In the genomic region with DNA sequence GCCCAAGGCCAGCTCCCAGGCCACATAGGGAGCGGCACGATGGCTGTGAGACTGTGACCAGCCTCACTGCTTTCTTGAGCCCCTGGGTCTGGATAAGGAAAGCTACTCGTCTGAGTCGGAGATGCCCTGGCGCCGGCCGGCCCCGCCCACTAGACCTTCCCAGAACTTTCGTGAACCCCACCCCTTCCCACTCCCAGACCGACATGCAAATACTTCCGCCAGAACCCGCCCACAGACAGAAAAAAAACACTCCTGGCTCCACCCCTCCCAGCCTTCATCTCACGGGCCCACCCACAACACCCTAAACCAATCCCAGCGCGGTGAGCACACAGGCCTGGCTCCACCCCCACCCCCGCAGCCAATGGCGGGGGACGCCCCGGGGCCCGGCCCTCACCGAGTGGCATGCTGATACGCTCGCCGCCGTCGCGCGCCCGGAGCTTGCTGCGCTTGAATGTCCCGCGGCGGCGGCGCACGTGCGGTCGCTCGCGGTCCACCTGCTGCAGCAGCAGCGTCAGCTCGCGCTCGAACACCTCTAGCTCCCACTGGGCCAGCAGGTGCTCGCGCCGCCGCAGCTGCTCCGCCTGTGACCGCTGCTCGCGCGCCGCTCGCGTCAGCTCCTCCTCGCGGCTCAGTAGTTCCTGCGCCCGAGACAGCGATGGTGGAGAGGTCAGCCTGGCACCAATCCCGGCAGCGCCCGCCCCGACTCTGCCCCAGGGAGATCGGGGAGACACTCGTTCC, we compare ENCODE assay signal across 8 cellular contexts. TPM values are rescaled to one million over a fixed set of nuclear protein-coding genes. Genes with fewer than 3 reads are reported as not detected.
DNase-seq lines count a peak whose midpoint lies in the region; ATAC-seq and TF ChIP-seq lines count a peak whose summit lies in the region.

No MANE protein-coding gene starts in this region.

- no peak overlapping the region for H3K56ac ChIP-seq in IMR-90 (ENCODE audit: extremely low read depth, insufficient read depth, low read length)

- H3K27me3 ChIP-seq in IMR-90 (ENCODE audit: control insufficient read depth, insufficient read depth, low read length) (no peaks in the 10 kb centered on the region), mammary epithelial cell (ENCODE audit: insufficient read depth, low read length) (no peaks in the 10 kb centered on the region), PC-3 (ENCODE audit: low read length) (no peaks in the 10 kb centered on the region)

- TF ChIP-seq RAD21 in IMR-90 (IDR thresholded peaks at IDR 0.05; ENCODE audit: low read length): no peak

- no peak overlapping the region for H2BK120ac ChIP-seq in IMR-90 (ENCODE audit: low read depth, low read length)

- H3K4ac ChIP-seq in IMR-90 (ENCODE audit: low read depth, low read length): no peak overlapping the region

- WGBS in IMR-90 (ENCODE audit: extremely low coverage in 2 of 2, insufficient read length in 1 of 2), 2 experiments: 8% methylated on average over 48 of the region's 67 CpGs; no CpG with 5 or more reads in 1 of the 2 experiments
- WGBS in mammary epithelial cell (ENCODE audit: low coverage, missing lambda C conversion rate): 28% methylated on average over 23 of the region's 67 CpGs

- POLR2A ChIA-PET in IMR-90 (lab: Charles Lee; ENCODE audit: unreplicated experiment): interaction anchor here (0.5 to 0.7 kb wide), 3 partner anchors 15 to 290 kb away, joined by 3 to 10 read pairs (median 8); no protein-coding TSS in a partner anchor
- POLR2A ChIA-PET in PC-3 (lab: Charles Lee; ENCODE audit: unreplicated experiment): no interaction called here

- H3K4me2 ChIP-seq in IMR-90 (ENCODE audit: low read depth, low read length) (peak overlapping the region; percentile 74), mammary epithelial cell (ENCODE audit: insufficient read depth, low read depth, low read length) (peak overlapping the region; percentile 24), PC-3 (ENCODE audit: low read length) (no peak overlapping the region)

- H4K20me1 ChIP-seq in IMR-90 (ENCODE audit: insufficient read depth, low read length): peaks cover 39% of the 10 kb centered on the region
- H4K20me1 ChIP-seq in mammary epithelial cell (ENCODE audit: insufficient read depth, low read length): no peaks in the 10 kb centered on the region
- H4K20me1 ChIP-seq in PC-3 (ENCODE audit: low read length): no peaks in the 10 kb centered on the region; the same call in 1 of the 2 replicates

- H3K27ac ChIP-seq in IMR-90 (ENCODE audit: insufficient read depth, low read length) (no peak overlapping the region), mammary epithelial cell (ENCODE audit: insufficient read depth, low read depth, low read length) (no peak overlapping the region), PC-3 (ENCODE audit: low read length) (no peak overlapping the region)

- dilution Hi-C loops in IMR-90 (cut with HindIII; ENCODE audit: low sequenced_read_pairs, unreplicated experiment) (no loop called here), mammary epithelial cell (cut with HindIII; ENCODE audit: low sequenced_read_pairs) (no loop called here)

- intact Hi-C loops in IMR-90 (cut with micrococcal nuclease): loop anchor here (5.0 kb wide), 1 partner anchor 35 kb away; a partner anchor contains a TSS
- intact Hi-C loops in mammary epithelial cell (cut with micrococcal nuclease): no loop called here
- intact Hi-C loops in sciatic nerve (cut with DNase I): loop anchor here (5.0 kb wide), 1 partner anchor 35 kb away; a partner anchor contains a TSS
- intact Hi-C loops in PC-3 (cut with micrococcal nuclease): no loop called here

- peak; percentile 100 for ATAC-seq in IMR-90 (ENCODE audit: low read depth)
- ATAC-seq in sciatic nerve: peak; percentile 96
- no peak for ATAC-seq in HG03354 (IDR thresholded peaks at IDR 0.05; ENCODE audit: poor library complexity, severe bottlenecking, unreplicated experiment)
- no peak for ATAC-seq in PC-3

- no peak overlapping the region for H2BK5ac ChIP-seq in IMR-90 (ENCODE audit: low read depth, low read length, poor library complexity, severe bottlenecking)

- BruUV-seq in IMR-90 (replicated peaks; lab: Mats Ljungman, UMichigan) (no TSS peak), mammary epithelial cell (replicated peaks; lab: Mats Ljungman, UMichigan) (no TSS peak), PC-3 (replicated peaks; lab: Mats Ljungman, UMichigan) (no TSS peak)

- no peak for TF ChIP-seq POLR2A in IMR-90 (IDR thresholded peaks at IDR 0.05; ENCODE audit: low read depth, low read length)

- H4K5ac ChIP-seq in IMR-90 (ENCODE audit: low read depth, low read length): no peak overlapping the region

- H4K8ac ChIP-seq in IMR-90 (ENCODE audit: low read depth in 2 of 2, low read length in 2 of 2): no peak overlapping the region; a peak in 1 of 4 replicates

- no peak overlapping the region for H3K23ac ChIP-seq in IMR-90 (ENCODE audit: low read depth, low read length)

- no peak overlapping the region for H3K18ac ChIP-seq in IMR-90 (ENCODE audit: low read depth, low read length)

- H3K4me3 ChIP-seq in IMR-90 (ENCODE audit: insufficient read depth, low read depth, low read length) (peak overlapping the region; percentile 20; the same call in 1 of the 2 replicates), mammary epithelial cell (replicated peaks in 1 of 3; ENCODE audit: insufficient read depth in 1 of 3, low read depth in 2 of 3, low read length in 3 of 3) (no peak overlapping the region), iPS-18c (ENCODE audit: insufficient read depth, low read depth, low read length) (peak overlapping the region; percentile 44), PC-3 (ENCODE audit: low read length) (no peak overlapping the region)

- peaks cover 41% of the 10 kb centered on the region for H3K36me3 ChIP-seq in IMR-90 (ENCODE audit: control insufficient read depth, insufficient read depth, low read length)
- H3K36me3 ChIP-seq in mammary epithelial cell (ENCODE audit: insufficient read depth, low read length): peaks cover 14% of the 10 kb centered on the region
- H3K36me3 ChIP-seq in PC-3 (ENCODE audit: low read depth, low read length): peaks cover 21% of the 10 kb centered on the region

- peak overlapping the region; percentile 73 for H2AK9ac ChIP-seq in IMR-90 (replicated peaks; ENCODE audit: low read depth, low read length, poor library complexity)

- no peak overlapping the region for H2BK15ac ChIP-seq in IMR-90 (ENCODE audit: low read depth, low read length)

- no peak overlapping the region for H4K91ac ChIP-seq in IMR-90 (ENCODE audit: insufficient read depth, low read depth, low read length)

- in situ Hi-C loops in IMR-90 (cut with MboI; ENCODE audit: low sequenced_read_pairs): no loop called here
- in situ Hi-C loops in mammary epithelial cell (cut with MboI; ENCODE audit: low sequenced_read_pairs in 2 of 2): no loop called here

- DNase-seq in 8988T: peak; percentile 92
- peak; percentile 93 for DNase-seq in IMR-90
- DNase-seq in mammary epithelial cell: peak; percentile 43
- peak; percentile 95 for DNase-seq in sciatic nerve (ENCODE audit: low spot score)
- DNase-seq in COR-L47 (lab: John Stamatoyannopoulos, UW): no peak
- DNase-seq in PC-3: no peak

- H3K9me2 ChIP-seq in PC-3 (replicated peaks; ENCODE audit: low read length): no peaks in the 10 kb centered on the region

- H3K79me1 ChIP-seq in IMR-90 (ENCODE audit: low read depth in 1 of 2, low read length in 2 of 2): peaks cover 13 to 58% of the 10 kb centered on the region in 2 experiments

- H2AFZ ChIP-seq in IMR-90 (replicated peaks; ENCODE audit: low read length, poor library complexity) (peak overlapping the region; percentile 61), mammary epithelial cell (ENCODE audit: low read depth, low read length) (no peak overlapping the region), PC-3 (ENCODE audit: low read length) (no peak overlapping the region)

- H3K9ac ChIP-seq in IMR-90 (ENCODE audit: low read depth, low read length) (no peak overlapping the region), mammary epithelial cell (ENCODE audit: insufficient read depth, low read length) (no peak overlapping the region), PC-3 (ENCODE audit: low read length) (no peak overlapping the region)

- TF ChIP-seq CTCF in IMR-90 (conservative IDR thresholded peaks at IDR 0.05; ENCODE audit: low read depth, low read length): no peak
- no peak for TF ChIP-seq CTCF in mammary epithelial cell (conservative IDR thresholded peaks at IDR 0.05 in 1 of 2, IDR thresholded peaks at IDR 0.05 in 1 of 2; ENCODE audit: extremely low read depth in 1 of 2, insufficient read depth in 1 of 2, low read depth in 1 of 2, low read length in 2 of 2)
- TF ChIP-seq CTCF in PC-3 (conservative IDR thresholded peaks at IDR 0.05; ENCODE audit: low read depth, low read length): no peak

- H2AK5ac ChIP-seq in IMR-90 (ENCODE audit: low read depth, low read length): peak overlapping the region; percentile 33; the same call in 1 of the 2 replicates

- H3K9me3 ChIP-seq in IMR-90 (ENCODE audit: control insufficient read depth, insufficient read depth, low read length) (no peaks in the 10 kb centered on the region), mammary epithelial cell (replicated peaks; ENCODE audit: insufficient read depth, low read length) (no peaks in the 10 kb centered on the region), iPS-18c (ENCODE audit: control insufficient read depth, insufficient read depth, low read length) (peaks cover 2% of the 10 kb centered on the region), PC-3 (ENCODE audit: low read length) (no peaks in the 10 kb centered on the region)

- no peak overlapping the region for H2BK20ac ChIP-seq in IMR-90 (ENCODE audit: low read depth, low read length)

- H3K79me2 ChIP-seq in mammary epithelial cell (ENCODE audit: insufficient read depth, low read length): peaks cover 38% of the 10 kb centered on the region
- peaks cover 24% of the 10 kb centered on the region for H3K79me2 ChIP-seq in PC-3 (ENCODE audit: low read length)

- no peaks in the 10 kb centered on the region for H3F3A ChIP-seq in PC-3 (ENCODE audit: low read length, unreplicated experiment)

- peaks cover 9% of the 10 kb centered on the region for H3K4me1 ChIP-seq in IMR-90 (ENCODE audit: control insufficient read depth, insufficient read depth, low read length)
- H3K4me1 ChIP-seq in mammary epithelial cell (ENCODE audit: insufficient read depth, low read length): peaks cover 11% of the 10 kb centered on the region
- peaks cover 12% of the 10 kb centered on the region for H3K4me1 ChIP-seq in PC-3 (ENCODE audit: insufficient read depth, low read length)

- H3K14ac ChIP-seq in IMR-90 (replicated peaks; ENCODE audit: low read depth, low read length): no peak overlapping the region

- 0 out of 2 replicates have a peak, but pooled peaks cover 5% of the 10 kb centered on the region for H3K9me1 ChIP-seq in IMR-90 (ENCODE audit: insufficient read depth, low read length)

- CTCF ChIA-PET in IMR-90 (lab: Yijun Ruan, JAX) (interaction anchor here (1.0 kb wide), 1 partner anchor 13 kb away, joined by 3 read pairs; no protein-coding TSS in a partner anchor), mammary epithelial cell (lab: Charles Lee; ENCODE audit: low non-redundant PET) (no interaction called here), PC-3 (lab: Charles Lee) (no interaction called here)

RNA-seq across cellular contexts. Expression of a gene that starts 7.0 kb away (rescaled TPM):
- 16.7 and 17.7 TPM in 2 replicates for total RNA-seq in IMR-90 (2012; rRNA removed)
- polyA plus RNA-seq in IMR-90 (2012; rRNA removed): 37.5 and 52.0 TPM in 2 replicates
- polyA plus RNA-seq in IMR-90 (2012; cell fraction: cytosol; rRNA removed): 29.9 and 39.6 TPM in 2 replicates
- polyA plus RNA-seq in IMR-90 (2012; cell fraction: nucleus; rRNA removed; ENCODE audit: low replicate concordance): 57.5 and 129 TPM in 2 replicates
- total RNA-seq in mammary epithelial cell: 10 to 100 TPM; 29.2 to 52.8 TPM
- polyA plus RNA-seq in mammary epithelial cell: 22.6 TPM
- polyA minus RNA-seq in mammary epithelial cell: 46.9 TPM
- total RNA-seq in sciatic nerve: 132 TPM
- total RNA-seq in PC-3 (2014; rRNA removed): 80.1 and 106 TPM in 2 replicates

RNA-seq across cellular contexts. Expression of a gene that starts 8.5 kb away (rescaled TPM):
- 5.6 and 5.8 TPM in 2 replicates for total RNA-seq in IMR-90 (2012; rRNA removed)
- 33.2 and 40.4 TPM in 2 replicates for polyA plus RNA-seq in IMR-90 (2012; rRNA removed)
- polyA plus RNA-seq in IMR-90 (2012; cell fraction: cytosol; rRNA removed): 20.0 and 31.2 TPM in 2 replicates
- 56.4 and 185 TPM in 2 replicates for polyA plus RNA-seq in IMR-90 (2012; cell fraction: nucleus; rRNA removed; ENCODE audit: low replicate concordance)
- total RNA-seq in mammary epithelial cell: 10 to 100 TPM; 29.7 to 46.8 TPM
- polyA plus RNA-seq in mammary epithelial cell: 24.6 TPM
- 53.5 TPM for polyA minus RNA-seq in mammary epithelial cell
- 23.9 TPM for total RNA-seq in sciatic nerve
- 53.6 and 69.9 TPM in 2 replicates for total RNA-seq in PC-3 (2014; rRNA removed)

RNA-seq across cellular contexts. Expression of a gene that starts 11.4 kb away (rescaled TPM):
- total RNA-seq in IMR-90 (2012; rRNA removed) (not detected in 2 replicates), mammary epithelial cell (under 1 TPM; 0.17 to 0.24 TPM), sciatic nerve (1.5 TPM), PC-3 (2014; rRNA removed) (0.58 and 0.69 TPM in 2 replicates)
- polyA plus RNA-seq in IMR-90 (2012; rRNA removed) (0.09 and 0.34 TPM in 2 replicates), mammary epithelial cell (0.20 TPM)
- 0.08 and 0.13 TPM in 2 replicates for polyA plus RNA-seq in IMR-90 (2012; cell fraction: cytosol; rRNA removed)
- 0.89 and 3.2 TPM in 2 replicates for polyA plus RNA-seq in IMR-90 (2012; cell fraction: nucleus; rRNA removed; ENCODE audit: low replicate concordance)
- polyA minus RNA-seq in mammary epithelial cell: 0.57 TPM

RNA-seq across cellular contexts. Expression of a gene that starts 30.9 kb away (rescaled TPM):
- total RNA-seq in IMR-90 (2012; rRNA removed): 10.6 and 11.4 TPM in 2 replicates
- 39.7 and 44.3 TPM in 2 replicates for polyA plus RNA-seq in IMR-90 (2012; rRNA removed)
- 22.9 and 41.1 TPM in 2 replicates for polyA plus RNA-seq in IMR-90 (2012; cell fraction: cytosol; rRNA removed)
- 52.9 and 173 TPM in 2 replicates for polyA plus RNA-seq in IMR-90 (2012; cell fraction: nucleus; rRNA removed; ENCODE audit: low replicate concordance)
- 10 to 100 TPM; 13.2 to 16.1 TPM for total RNA-seq in mammary epithelial cell
- 7.5 TPM for polyA plus RNA-seq in mammary epithelial cell
- polyA minus RNA-seq in mammary epithelial cell: 18.7 TPM
- total RNA-seq in sciatic nerve: 86.9 TPM
- 113 and 161 TPM in 2 replicates for total RNA-seq in PC-3 (2014; rRNA removed)

RNA-seq across cellular contexts. Expression of a gene that starts 31.2 kb away (rescaled TPM):
- total RNA-seq in IMR-90 (2012; rRNA removed) (10.0 and 13.3 TPM in 2 replicates), mammary epithelial cell (10 to 100 TPM; 17.5 to 47.5 TPM), sciatic nerve (149 TPM), PC-3 (2014; rRNA removed) (126 and 200 TPM in 2 replicates)
- polyA plus RNA-seq in IMR-90 (2012; rRNA removed) (27.4 and 29.0 TPM in 2 replicates), mammary epithelial cell (17.7 TPM)
- polyA plus RNA-seq in IMR-90 (2012; cell fraction: cytosol; rRNA removed): 13.2 and 27.4 TPM in 2 replicates
- polyA plus RNA-seq in IMR-90 (2012; cell fraction: nucleus; rRNA removed; ENCODE audit: low replicate concordance): 82.3 and 155 TPM in 2 replicates
- 14.2 TPM for polyA minus RNA-seq in mammary epithelial cell

Comparison
In these comparisons a context has a peak if more than half of its experiments do, and no peak if none do; other contexts are left out.
1. DNase-seq: peak in 8988T (single experiment), IMR-90 (single experiment), mammary epithelial cell (single experiment) and sciatic nerve (single experiment); none in COR-L47 (single experiment) and PC-3 (single experiment).
2. ATAC-seq: peak in IMR-90 (single experiment) and sciatic nerve (single experiment); none in HG03354 (single experiment) and PC-3 (single experiment).
3. H3K4me3 ChIP-seq: peak in IMR-90 (single experiment) and iPS-18c (single experiment); none in mammary epithelial cell (0 of 3) and PC-3 (single experiment).
4. intact Hi-C loops: an anchor here in IMR-90 (5.0 kb wide) and sciatic nerve (5.0 kb wide); none called in mammary epithelial cell and PC-3.